In genomic region chr19:41872775-41873647, GRCh38 we compare ENCODE assay signal across 8 cellular contexts. TPM values are rescaled to one million over a fixed set of nuclear protein-coding genes. Genes with fewer than 3 reads are reported as not detected.
DNase-seq lines count a peak whose midpoint lies in the region; TF ChIP-seq lines count a peak whose summit lies in the region.

No MANE protein-coding gene starts in this region.

- peak overlapping the region; percentile 36 for H3K4me3 Mint-ChIP-seq in activated CD4-positive, alpha-beta T cell treated with anti-CD3 and anti-CD28 coated beads, Interleukin-2, amount 10 ng/mL, durations not matched to agents 7 days and 5 days

- H3K4me1 Mint-ChIP-seq in activated CD4-positive, alpha-beta T cell treated with anti-CD3 and anti-CD28 coated beads, Interleukin-2, amount 10 ng/mL, durations not matched to agents 7 days and 5 days, result peaks cover 93% of the 10 kb centered on the region

- no peak overlapping the region for H3K4me3 ChIP-seq in thyroid gland (replicated peaks in 1 of 3)

- POLR2A ChIA-PET in activated CD4-positive, alpha-beta T cell treated with anti-CD3 and anti-CD28 coated beads, Interleukin-2, amount 10 ng/mL, durations not matched to agents 7 days and 5 days (lab: Charles Lee), result interaction anchor here (1.0 to 1.2 kb wide), 2 partner anchors 13 to 156 kb away, joined by 3 to 4 read pairs; no protein-coding TSS in a partner anchor

- DNase-seq in AG09319 (ENCODE audit: extremely low read depth, low read depth) (no peak), GM20000 (ENCODE audit: low spot score) (no peak), NCI-H510A treated with DMSO at 0.1 percent for 48 hours (lab: John Stamatoyannopoulos, UW) (peak; percentile 72), midbrain (lab: John Stamatoyannopoulos, UW) (peak; percentile 46), thyroid gland (peak; percentile 57 to 75), GOT3 (lab: John Stamatoyannopoulos, UW) (no peak)
- DNase-seq in activated CD4-positive, alpha-beta T cell treated with anti-CD3 and anti-CD28 coated beads, Interleukin-2, amount 10 ng/mL, durations not matched to agents 7 days and 5 days, result peak; percentile 71
- DNase-seq in effector CD8-positive, alpha-beta T cell (lab: John Stamatoyannopoulos, UW), result peak; percentile 57

- no peaks in the 10 kb centered on the region for H3K27me3 Mint-ChIP-seq in activated CD4-positive, alpha-beta T cell treated with anti-CD3 and anti-CD28 coated beads, Interleukin-2, amount 10 ng/mL, durations not matched to agents 7 days and 5 days

- peaks cover 42% of the 10 kb centered on the region for H3K36me3 Mint-ChIP-seq in activated CD4-positive, alpha-beta T cell treated with anti-CD3 and anti-CD28 coated beads, Interleukin-2, amount 10 ng/mL, durations not matched to agents 7 days and 5 days (ENCODE audit: low read depth)

- WGBS in thyroid gland, 2 donors, result 47 to 54% methylated on average over 18 of the region's 18 CpGs

- no peaks in the 10 kb centered on the region for H3K27me3 ChIP-seq in thyroid gland

- no peaks in the 10 kb centered on the region for H3K9me3 ChIP-seq in thyroid gland

- peaks cover 5 to 7% of the 10 kb centered on the region in 2 donors for H3K4me1 ChIP-seq in thyroid gland

- TF ChIP-seq POLR2A in thyroid gland (IDR thresholded peaks at IDR 0.05), result no peak

- no peaks in the 10 kb centered on the region for H3K9me3 Mint-ChIP-seq in activated CD4-positive, alpha-beta T cell treated with anti-CD3 and anti-CD28 coated beads, Interleukin-2, amount 10 ng/mL, durations not matched to agents 7 days and 5 days

- H3K27ac Mint-ChIP-seq in activated CD4-positive, alpha-beta T cell treated with anti-CD3 and anti-CD28 coated beads, Interleukin-2, amount 10 ng/mL, durations not matched to agents 7 days and 5 days, result peak overlapping the region; percentile 99

- peaks cover 30 to 32% of the 10 kb centered on the region in 2 donors for H3K36me3 ChIP-seq in thyroid gland

- intact Hi-C loops in thyroid gland (cut with DNase I), result no loop called here

- H3K27ac ChIP-seq in thyroid gland, result no peak overlapping the region

- peak; percentile 68 for TF ChIP-seq CTCF in AG09319 (IDR thresholded peaks at IDR 0.05; ENCODE audit: low read depth, low read length)
- peak; percentile 91 for TF ChIP-seq CTCF in GM20000 (IDR thresholded peaks at IDR 0.05; ENCODE audit: extremely low read depth, missing control alignments)
- TF ChIP-seq CTCF in thyroid gland (IDR thresholded peaks at IDR 0.05), result peak in 5 of 6 experiments; percentile 13 to 61 (median 52)

- CTCF ChIA-PET in activated CD4-positive, alpha-beta T cell treated with anti-CD3 and anti-CD28 coated beads, Interleukin-2, amount 10 ng/mL, durations not matched to agents 7 days and 5 days (lab: Charles Lee), result interaction anchor here (0.8 to 3.5 kb wide), 12 partner anchors 8 to 85 kb away, joined by 3 to 44 read pairs (median 8); partner anchors contain the start of genes ARHGEF1, RABAC1 and RPS19

RNA-seq across cellular contexts. Expression of gene CD79A, which starts 4.1 kb away (rescaled TPM):
- total RNA-seq in activated CD4-positive, alpha-beta T cell treated with anti-CD3 and anti-CD28 coated beads, Interleukin-2, amount 10 ng/mL, durations not matched to agents 7 days and 5 days, result 1 to 10 TPM; 2.9 to 4.7 TPM
- 1 to 10 TPM in 1 of 4 donors, under 1 TPM in 1, not detected in 2; 0.22 to 1.5 TPM for total RNA-seq in thyroid gland

RNA-seq across cellular contexts. Expression of gene ARHGEF1, which starts 10.0 kb away (rescaled TPM):
- total RNA-seq in activated CD4-positive, alpha-beta T cell treated with anti-CD3 and anti-CD28 coated beads, Interleukin-2, amount 10 ng/mL, durations not matched to agents 7 days and 5 days, result 100 to 1,000 TPM; 663 to 761 TPM
- 10 to 100 TPM; 34.5 to 52.6 (median 42.9) TPM for total RNA-seq in thyroid gland

RNA-seq across cellular contexts. Expression of gene RPS19, which starts 13.0 kb away (rescaled TPM):
- 1,000 to 10,000 TPM; 2,679 to 3,011 TPM for total RNA-seq in activated CD4-positive, alpha-beta T cell treated with anti-CD3 and anti-CD28 coated beads, Interleukin-2, amount 10 ng/mL, durations not matched to agents 7 days and 5 days
- 1,000 to 10,000 TPM in 1 of 4 donors, 100 to 1,000 TPM in 3; 351 to 1,305 (median 623) TPM for total RNA-seq in thyroid gland

RNA-seq across cellular contexts. Expression of gene DMRTC2, which starts 28.2 kb away (rescaled TPM):
- not detected for total RNA-seq in activated CD4-positive, alpha-beta T cell treated with anti-CD3 and anti-CD28 coated beads, Interleukin-2, amount 10 ng/mL, durations not matched to agents 7 days and 5 days
- total RNA-seq in thyroid gland, result under 1 TPM in 1 of 4 donors, not detected in 3; 0.13 TPM

RNA-seq across cellular contexts. Expression of gene LYPD4, which starts 28.5 kb away (rescaled TPM):
- total RNA-seq in activated CD4-positive, alpha-beta T cell treated with anti-CD3 and anti-CD28 coated beads, Interleukin-2, amount 10 ng/mL, durations not matched to agents 7 days and 5 days, result not detected
- total RNA-seq in thyroid gland, result not detected

Comparison
In these comparisons a context has a peak if more than half of its experiments do, and no peak if none do; other contexts are left out.
1. DNase-seq: peak in NCI-H510A treated with DMSO at 0.1 percent for 48 hours (single experiment), activated CD4-positive, alpha-beta T cell treated with anti-CD3 and anti-CD28 coated beads, Interleukin-2, amount 10 ng/mL, durations not matched to agents 7 days and 5 days (single experiment), effector CD8-positive, alpha-beta T cell (single experiment), midbrain (single experiment) and thyroid gland (2 of 2); none in AG09319 (single experiment), GM20000 (single experiment) and GOT3 (single experiment).
2. RNA of gene ARHGEF1, which starts 10.0 kb away (total RNA-seq): 663 to 761 TPM in activated CD4-positive, alpha-beta T cell treated with anti-CD3 and anti-CD28 coated beads, Interleukin-2, amount 10 ng/mL, durations not matched to agents 7 days and 5 days; 34.5 to 52.6 TPM in thyroid gland; every median in the first group is over 10 times any median in the second.
3. Peak in every context shown above with its lines, with median percentiles within 50 percentile points of each other: CTCF ChIP-seq.